ENCODE assay signal across 8 cellular contexts in genomic region chr14:91371011-91371989, GRCh38. TPM values are rescaled to one million over a fixed set of nuclear protein-coding genes. Genes with fewer than 3 reads are reported as not detected.
DNase-seq lines count a peak whose midpoint lies in the region; ATAC-seq and TF ChIP-seq lines count a peak whose summit lies in the region.

No MANE protein-coding gene starts in this region.

- POLR2A ChIA-PET in activated CD4-positive, alpha-beta T cell treated with anti-CD3 and anti-CD28 coated beads for 36 hours (lab: Charles Lee) = interaction anchor here (0.5 to 2.3 kb wide), 2 partner anchors 10 to 21 kb away, joined by 4 to 9 read pairs; no protein-coding TSS in a partner anchor

- intact Hi-C loops in activated CD4-positive, alpha-beta T cell treated with anti-CD3 and anti-CD28 coated beads for 36 hours (cut with DNase I, micrococcal nuclease) = no loop called here

- CTCF ChIA-PET in activated CD4-positive, alpha-beta T cell treated with anti-CD3 and anti-CD28 coated beads for 36 hours (lab: Charles Lee) = interaction anchor here (0.6 to 1.3 kb wide), 2 partner anchors 23 to 44 kb away, joined by 3 read pairs; no protein-coding TSS in a partner anchor

- TF ChIP-seq CTCF in brain (conservative IDR thresholded peaks at IDR 0.05) (no peak), progenitor cell of endocrine pancreas (IDR thresholded peaks at IDR 0.05; ENCODE audit: unreplicated experiment) (no peak)

- no peaks in the 10 kb centered on the region for H3K27me3 Mint-ChIP-seq in activated CD4-positive, alpha-beta T cell treated with anti-CD3 and anti-CD28 coated beads for 36 hours
- peaks cover 4% of the 10 kb centered on the region for H3K27me3 Mint-ChIP-seq in brain
- no peaks in the 10 kb centered on the region for H3K27me3 Mint-ChIP-seq in progenitor cell of endocrine pancreas

- peak overlapping the region; percentile 94 for H3K27ac Mint-ChIP-seq in activated CD4-positive, alpha-beta T cell treated with anti-CD3 and anti-CD28 coated beads for 36 hours
- H3K27ac Mint-ChIP-seq in brain (peak overlapping the region; percentile 31 to 98 (median 85)), progenitor cell of endocrine pancreas (peak overlapping the region; percentile 2)

- peak overlapping the region; percentile 57 for H3K4me3 Mint-ChIP-seq in activated CD4-positive, alpha-beta T cell treated with anti-CD3 and anti-CD28 coated beads for 36 hours
- no peak overlapping the region for H3K4me3 Mint-ChIP-seq in brain
- no peak overlapping the region for H3K4me3 Mint-ChIP-seq in progenitor cell of endocrine pancreas (ENCODE audit: low read depth)

- peaks cover 99% of the 10 kb centered on the region for H3K4me1 Mint-ChIP-seq in activated CD4-positive, alpha-beta T cell treated with anti-CD3 and anti-CD28 coated beads for 36 hours
- H3K4me1 Mint-ChIP-seq in brain (peaks cover 95% of the 10 kb centered on the region), progenitor cell of endocrine pancreas (ENCODE audit: low read depth) (peaks cover 62% of the 10 kb centered on the region)

- ATAC-seq in activated CD4-positive, alpha-beta T cell treated with anti-CD3 and anti-CD28 coated beads for 36 hours = no peak
- ATAC-seq in HG03196 (IDR thresholded peaks at IDR 0.05; ENCODE audit: unreplicated experiment) = no peak

- no peak for DNase-seq in activated CD4-positive, alpha-beta T cell treated with anti-CD3 and anti-CD28 coated beads for 36 hours
- DNase-seq in activated CD4-positive, alpha-beta T cell treated with anti-CD3 and anti-CD28 coated beads, Interleukin-2, amount 50 U/mL, for 48 hours = no peak
- peak; percentile 29 for DNase-seq in NCI-H510A (lab: John Stamatoyannopoulos, UW)
- DNase-seq in progenitor cell of endocrine pancreas (ENCODE audit: low spot score, unreplicated experiment) = no peak
- DNase-seq in AG08396 (ENCODE audit: low spot score) = no peak
- no peak for DNase-seq in NCI-H774 (lab: John Stamatoyannopoulos, UW)

- H3K9me3 Mint-ChIP-seq in activated CD4-positive, alpha-beta T cell treated with anti-CD3 and anti-CD28 coated beads for 36 hours (ENCODE audit: low read depth) = no peaks in the 10 kb centered on the region
- H3K9me3 Mint-ChIP-seq in brain (no peaks in the 10 kb centered on the region), progenitor cell of endocrine pancreas (ENCODE audit: low read depth) (no peaks in the 10 kb centered on the region)

- H3K36me3 Mint-ChIP-seq in activated CD4-positive, alpha-beta T cell treated with anti-CD3 and anti-CD28 coated beads for 36 hours (ENCODE audit: low read depth) = peaks cover 13% of the 10 kb centered on the region
- H3K36me3 Mint-ChIP-seq in brain = no peaks in the 10 kb centered on the region
- peaks cover 3% of the 10 kb centered on the region for H3K36me3 Mint-ChIP-seq in progenitor cell of endocrine pancreas (ENCODE audit: insufficient read depth)

RNA-seq across cellular contexts. Expression of gene CCDC88C, which starts 46.3 kb away (rescaled TPM):
- 10 to 100 TPM; 73.7 to 82.8 TPM for total RNA-seq in activated CD4-positive, alpha-beta T cell treated with anti-CD3 and anti-CD28 coated beads for 36 hours
- polyA plus RNA-seq in brain (ENCODE audit: insufficient read depth, low read depth, low replicate concordance) = 40.2 TPM
- total RNA-seq in progenitor cell of endocrine pancreas = 78.1 and 85.5 TPM in 2 replicates

Comparison
In these comparisons a context has a peak if more than half of its experiments do, and no peak if none do; other contexts are left out.
1. H3K27ac Mint-ChIP-seq: peak in every context shown above with its lines; median percentile 94 in activated CD4-positive, alpha-beta T cell treated with anti-CD3 and anti-CD28 coated beads for 36 hours; 85 in brain; 2 in progenitor cell of endocrine pancreas.